Comparison of ENCODE assay signal across 1 cellular context in genomic region chr2:174614261-174614660, GRCh38.
TF ChIP-seq lines count a peak whose summit lies in the region.

No MANE protein-coding gene starts in this region.

TF ChIP-seq in GM23338, 12 proteins besides CTCF, POLR2A, EP300 and RAD21 (continued from another document):
- TF ChIP-seq ZNF462 (CRISPR knock-in tag; IDR thresholded peaks at IDR 0.05) = no peak
- no peak for TF ChIP-seq STAT1 (IDR thresholded peaks at IDR 0.05; ENCODE audit: unreplicated experiment)
- no peak for TF ChIP-seq NANOG (IDR thresholded peaks at IDR 0.05; ENCODE audit: borderline replicate concordance)
TF ChIP-seq in GM23338: peak in this region for 0.
